Comparison of ENCODE assay signal across 3 cellular contexts in the genomic region with DNA sequence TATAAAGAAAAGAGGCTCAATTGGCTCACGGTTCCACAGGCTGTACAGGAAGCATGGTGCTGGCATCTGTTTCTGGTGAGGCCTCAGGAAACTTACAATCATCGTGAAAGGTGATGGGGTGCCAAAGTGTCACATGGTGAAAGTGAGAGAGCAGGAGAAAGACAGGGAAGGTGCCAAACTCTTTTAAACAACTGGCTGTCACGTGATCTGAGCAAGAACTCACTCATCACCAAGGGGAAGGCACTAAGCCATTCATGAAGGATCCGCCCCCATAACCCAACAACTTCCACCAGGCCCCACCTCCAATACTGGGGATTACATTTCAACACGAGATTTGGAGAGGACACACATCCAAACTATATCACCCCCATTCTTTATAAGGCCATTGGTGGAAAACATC.
A peak's percentile ranks its signal among the peaks of the same experiment; 100 is the strongest.
TF ChIP-seq lines count a peak whose summit lies in the region.

No MANE protein-coding gene starts in this region.

TF ChIP-seq in HepG2, 621 proteins besides CTCF, POLR2A, EP300 and RAD21:
- no peak for TF ChIP-seq KDM3A (CRISPR knock-in tag; IDR thresholded peaks at IDR 0.05; ENCODE audit: low read depth)
- TF ChIP-seq SP1 (IDR thresholded peaks at IDR 0.05) = no peak
- TF ChIP-seq SP1 (CRISPR knock-in tag; IDR thresholded peaks at IDR 0.05) = no peak
- peak; percentile 87 for TF ChIP-seq RAD51 (IDR thresholded peaks at IDR 0.05; ENCODE audit: borderline replicate concordance)
- TF ChIP-seq SMC3 (IDR thresholded peaks at IDR 0.05; ENCODE audit: low read length) = no peak
- no peak for TF ChIP-seq ZNF816 (CRISPR knock-in tag; IDR thresholded peaks at IDR 0.05; ENCODE audit: borderline replicate concordance)
- no peak for TF ChIP-seq ZNF557 (CRISPR knock-in tag; IDR thresholded peaks at IDR 0.05)
- TF ChIP-seq, protein P1, sequence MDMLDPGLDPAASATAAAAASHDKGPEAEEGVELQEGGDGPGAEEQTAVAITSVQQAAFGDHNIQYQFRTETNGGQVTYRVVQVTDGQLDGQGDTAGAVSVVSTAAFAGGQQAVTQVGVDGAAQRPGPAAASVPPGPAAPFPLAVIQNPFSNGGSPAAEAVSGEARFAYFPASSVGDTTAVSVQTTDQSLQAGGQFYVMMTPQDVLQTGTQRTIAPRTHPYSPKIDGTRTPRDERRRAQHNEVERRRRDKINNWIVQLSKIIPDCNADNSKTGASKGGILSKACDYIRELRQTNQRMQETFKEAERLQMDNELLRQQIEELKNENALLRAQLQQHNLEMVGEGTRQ (IDR thresholded peaks at IDR 0.05; ENCODE audit: low read depth, low read length) = peak; percentile 76
- TF ChIP-seq, protein P1 (CRISPR knock-in tag; IDR thresholded peaks at IDR 0.05; ENCODE audit: borderline replicate concordance) = no peak

TF ChIP-seq in Ishikawa, 13 proteins besides CTCF, POLR2A, EP300 and RAD21:
- TF ChIP-seq CREB1 (IDR thresholded peaks at IDR 0.05; ENCODE audit: low read depth) (no peak), YY1 (IDR thresholded peaks at IDR 0.05; ENCODE audit: low read depth) (no peak)
- TF ChIP-seq, protein P2, sequence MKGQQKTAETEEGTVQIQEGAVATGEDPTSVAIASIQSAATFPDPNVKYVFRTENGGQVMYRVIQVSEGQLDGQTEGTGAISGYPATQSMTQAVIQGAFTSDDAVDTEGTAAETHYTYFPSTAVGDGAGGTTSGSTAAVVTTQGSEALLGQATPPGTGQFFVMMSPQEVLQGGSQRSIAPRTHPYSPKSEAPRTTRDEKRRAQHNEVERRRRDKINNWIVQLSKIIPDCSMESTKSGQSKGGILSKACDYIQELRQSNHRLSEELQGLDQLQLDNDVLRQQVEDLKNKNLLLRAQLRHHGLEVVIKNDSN (IDR thresholded peaks at IDR 0.05) = peak; percentile 26; the same call in 1 of the 2 replicates

TF ChIP-seq in K562, 482 proteins besides CTCF, POLR2A, EP300 and RAD21:
- TF ChIP-seq, protein P3, sequence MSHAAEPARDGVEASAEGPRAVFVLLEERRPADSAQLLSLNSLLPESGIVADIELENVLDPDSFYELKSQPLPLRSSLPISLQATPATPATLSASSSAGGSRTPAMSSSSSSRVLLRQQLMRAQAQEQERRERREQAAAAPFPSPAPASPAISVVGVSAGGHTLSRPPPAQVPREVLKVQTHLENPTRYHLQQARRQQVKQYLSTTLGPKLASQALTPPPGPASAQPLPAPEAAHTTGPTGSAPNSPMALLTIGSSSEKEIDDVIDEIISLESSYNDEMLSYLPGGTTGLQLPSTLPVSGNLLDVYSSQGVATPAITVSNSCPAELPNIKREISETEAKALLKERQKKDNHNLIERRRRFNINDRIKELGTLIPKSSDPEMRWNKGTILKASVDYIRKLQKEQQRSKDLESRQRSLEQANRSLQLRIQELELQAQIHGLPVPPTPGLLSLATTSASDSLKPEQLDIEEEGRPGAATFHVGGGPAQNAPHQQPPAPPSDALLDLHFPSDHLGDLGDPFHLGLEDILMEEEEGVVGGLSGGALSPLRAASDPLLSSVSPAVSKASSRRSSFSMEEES (CRISPR knock-in tag; IDR thresholded peaks at IDR 0.05) = peak; percentile 87
- TF ChIP-seq, protein P4, sequence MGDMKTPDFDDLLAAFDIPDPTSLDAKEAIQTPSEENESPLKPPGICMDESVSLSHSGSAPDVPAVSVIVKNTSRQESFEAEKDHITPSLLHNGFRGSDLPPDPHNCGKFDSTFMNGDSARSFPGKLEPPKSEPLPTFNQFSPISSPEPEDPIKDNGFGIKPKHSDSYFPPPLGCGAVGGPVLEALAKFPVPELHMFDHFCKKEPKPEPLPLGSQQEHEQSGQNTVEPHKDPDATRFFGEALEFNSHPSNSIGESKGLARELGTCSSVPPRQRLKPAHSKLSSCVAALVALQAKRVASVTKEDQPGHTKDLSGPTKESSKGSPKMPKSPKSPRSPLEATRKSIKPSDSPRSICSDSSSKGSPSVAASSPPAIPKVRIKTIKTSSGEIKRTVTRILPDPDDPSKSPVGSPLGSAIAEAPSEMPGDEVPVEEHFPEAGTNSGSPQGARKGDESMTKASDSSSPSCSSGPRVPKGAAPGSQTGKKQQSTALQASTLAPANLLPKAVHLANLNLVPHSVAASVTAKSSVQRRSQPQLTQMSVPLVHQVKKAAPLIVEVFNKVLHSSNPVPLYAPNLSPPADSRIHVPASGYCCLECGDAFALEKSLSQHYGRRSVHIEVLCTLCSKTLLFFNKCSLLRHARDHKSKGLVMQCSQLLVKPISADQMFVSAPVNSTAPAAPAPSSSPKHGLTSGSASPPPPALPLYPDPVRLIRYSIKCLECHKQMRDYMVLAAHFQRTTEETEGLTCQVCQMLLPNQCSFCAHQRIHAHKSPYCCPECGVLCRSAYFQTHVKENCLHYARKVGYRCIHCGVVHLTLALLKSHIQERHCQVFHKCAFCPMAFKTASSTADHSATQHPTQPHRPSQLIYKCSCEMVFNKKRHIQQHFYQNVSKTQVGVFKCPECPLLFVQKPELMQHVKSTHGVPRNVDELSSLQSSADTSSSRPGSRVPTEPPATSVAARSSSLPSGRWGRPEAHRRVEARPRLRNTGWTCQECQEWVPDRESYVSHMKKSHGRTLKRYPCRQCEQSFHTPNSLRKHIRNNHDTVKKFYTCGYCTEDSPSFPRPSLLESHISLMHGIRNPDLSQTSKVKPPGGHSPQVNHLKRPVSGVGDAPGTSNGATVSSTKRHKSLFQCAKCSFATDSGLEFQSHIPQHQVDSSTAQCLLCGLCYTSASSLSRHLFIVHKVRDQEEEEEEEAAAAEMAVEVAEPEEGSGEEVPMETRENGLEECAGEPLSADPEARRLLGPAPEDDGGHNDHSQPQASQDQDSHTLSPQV (IDR thresholded peaks at IDR 0.05) = no peak
- no peak for TF ChIP-seq SMARCE1 (IDR thresholded peaks at IDR 0.05)
- TF ChIP-seq MEIS2 (IDR thresholded peaks at IDR 0.05; ENCODE audit: partially characterized antibody) = peak; percentile 29
- no peak for TF ChIP-seq XRCC5 (IDR thresholded peaks at IDR 0.05; ENCODE audit: low read depth, low read length)
- no peak for TF ChIP-seq ZNF436 (CRISPR knock-in tag; IDR thresholded peaks at IDR 0.05)
- TF ChIP-seq, protein P1 (CRISPR knock-in tag; IDR thresholded peaks at IDR 0.05) = peak; percentile 39; the same call in 1 of the 2 replicates
- TF ChIP-seq, protein P5, sequence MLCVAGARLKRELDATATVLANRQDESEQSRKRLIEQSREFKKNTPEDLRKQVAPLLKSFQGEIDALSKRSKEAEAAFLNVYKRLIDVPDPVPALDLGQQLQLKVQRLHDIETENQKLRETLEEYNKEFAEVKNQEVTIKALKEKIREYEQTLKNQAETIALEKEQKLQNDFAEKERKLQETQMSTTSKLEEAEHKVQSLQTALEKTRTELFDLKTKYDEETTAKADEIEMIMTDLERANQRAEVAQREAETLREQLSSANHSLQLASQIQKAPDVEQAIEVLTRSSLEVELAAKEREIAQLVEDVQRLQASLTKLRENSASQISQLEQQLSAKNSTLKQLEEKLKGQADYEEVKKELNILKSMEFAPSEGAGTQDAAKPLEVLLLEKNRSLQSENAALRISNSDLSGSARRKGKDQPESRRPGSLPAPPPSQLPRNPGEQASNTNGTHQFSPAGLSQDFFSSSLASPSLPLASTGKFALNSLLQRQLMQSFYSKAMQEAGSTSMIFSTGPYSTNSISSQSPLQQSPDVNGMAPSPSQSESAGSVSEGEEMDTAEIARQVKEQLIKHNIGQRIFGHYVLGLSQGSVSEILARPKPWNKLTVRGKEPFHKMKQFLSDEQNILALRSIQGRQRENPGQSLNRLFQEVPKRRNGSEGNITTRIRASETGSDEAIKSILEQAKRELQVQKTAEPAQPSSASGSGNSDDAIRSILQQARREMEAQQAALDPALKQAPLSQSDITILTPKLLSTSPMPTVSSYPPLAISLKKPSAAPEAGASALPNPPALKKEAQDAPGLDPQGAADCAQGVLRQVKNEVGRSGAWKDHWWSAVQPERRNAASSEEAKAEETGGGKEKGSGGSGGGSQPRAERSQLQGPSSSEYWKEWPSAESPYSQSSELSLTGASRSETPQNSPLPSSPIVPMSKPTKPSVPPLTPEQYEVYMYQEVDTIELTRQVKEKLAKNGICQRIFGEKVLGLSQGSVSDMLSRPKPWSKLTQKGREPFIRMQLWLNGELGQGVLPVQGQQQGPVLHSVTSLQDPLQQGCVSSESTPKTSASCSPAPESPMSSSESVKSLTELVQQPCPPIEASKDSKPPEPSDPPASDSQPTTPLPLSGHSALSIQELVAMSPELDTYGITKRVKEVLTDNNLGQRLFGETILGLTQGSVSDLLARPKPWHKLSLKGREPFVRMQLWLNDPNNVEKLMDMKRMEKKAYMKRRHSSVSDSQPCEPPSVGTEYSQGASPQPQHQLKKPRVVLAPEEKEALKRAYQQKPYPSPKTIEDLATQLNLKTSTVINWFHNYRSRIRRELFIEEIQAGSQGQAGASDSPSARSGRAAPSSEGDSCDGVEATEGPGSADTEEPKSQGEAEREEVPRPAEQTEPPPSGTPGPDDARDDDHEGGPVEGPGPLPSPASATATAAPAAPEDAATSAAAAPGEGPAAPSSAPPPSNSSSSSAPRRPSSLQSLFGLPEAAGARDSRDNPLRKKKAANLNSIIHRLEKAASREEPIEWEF (CRISPR knock-in tag; IDR thresholded peaks at IDR 0.05) = no peak
- no peak for TF ChIP-seq EHMT2 (IDR thresholded peaks at IDR 0.05)
- TF ChIP-seq, protein P6, sequence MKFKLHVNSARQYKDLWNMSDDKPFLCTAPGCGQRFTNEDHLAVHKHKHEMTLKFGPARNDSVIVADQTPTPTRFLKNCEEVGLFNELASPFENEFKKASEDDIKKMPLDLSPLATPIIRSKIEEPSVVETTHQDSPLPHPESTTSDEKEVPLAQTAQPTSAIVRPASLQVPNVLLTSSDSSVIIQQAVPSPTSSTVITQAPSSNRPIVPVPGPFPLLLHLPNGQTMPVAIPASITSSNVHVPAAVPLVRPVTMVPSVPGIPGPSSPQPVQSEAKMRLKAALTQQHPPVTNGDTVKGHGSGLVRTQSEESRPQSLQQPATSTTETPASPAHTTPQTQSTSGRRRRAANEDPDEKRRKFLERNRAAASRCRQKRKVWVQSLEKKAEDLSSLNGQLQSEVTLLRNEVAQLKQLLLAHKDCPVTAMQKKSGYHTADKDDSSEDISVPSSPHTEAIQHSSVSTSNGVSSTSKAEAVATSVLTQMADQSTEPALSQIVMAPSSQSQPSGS (CRISPR knock-in tag; IDR thresholded peaks at IDR 0.05) = no peak
- TF ChIP-seq RAD51 (IDR thresholded peaks at IDR 0.05; ENCODE audit: borderline replicate concordance, low read depth) = peak; percentile 75
- TF ChIP-seq TOE1 (IDR thresholded peaks at IDR 0.05; ENCODE audit: borderline replicate concordance) = peak; percentile 59; the same call in 1 of the 2 replicates
- TF ChIP-seq TOE1 (CRISPR knock-in tag; IDR thresholded peaks at IDR 0.05; ENCODE audit: borderline replicate concordance, low read depth) = no peak
- TF ChIP-seq KLF10 (CRISPR knock-in tag; IDR thresholded peaks at IDR 0.05) = no peak
- no peak for TF ChIP-seq ZC3H4 (CRISPR knock-in tag; IDR thresholded peaks at IDR 0.05; ENCODE audit: borderline replicate concordance)
- no peak for TF ChIP-seq SNRNP70 (optimal IDR thresholded peaks at IDR 0.05; ENCODE audit: low read depth, low read length)
- no peak for TF ChIP-seq JUN (IDR thresholded peaks at IDR 0.05; ENCODE audit: borderline replicate concordance, low read depth, low read length)
- no peak for TF ChIP-seq JUN (CRISPR knock-in tag; IDR thresholded peaks at IDR 0.05; ENCODE audit: borderline replicate concordance)
